26 cellular contexts compared by ENCODE assay signal in genomic region chrX:68826113-68826980, GRCh38. TPM values are rescaled to one million over a fixed set of nuclear protein-coding genes. Genes with fewer than 3 reads are reported as not detected.
DNase-seq lines count a peak whose midpoint lies in the region; ATAC-seq, FAIRE-seq and TF ChIP-seq lines count a peak whose summit lies in the region.
"Had no signal": no experiment of that assay in that cellular context is flagged by ENCODE, and none has a peak within 500 bp of the region (broad histone marks: within the 10 kb centered on the region; RNA-seq: fewer than 3 reads in every experiment).

No MANE protein-coding gene starts in this region.

- FAIRE-seq in astrocyte (lab: Jason Lieb, UNC) (peak; percentile 85), keratinocyte (lab: Jason Lieb, UNC) (no peak)
- FAIRE-seq: colon, endometrium, H1 had no signal

- no peak overlapping the region for H3K4me3 Mint-ChIP-seq in astrocyte (ENCODE audit: unreplicated experiment)
- no peak overlapping the region for H3K4me3 Mint-ChIP-seq in type B pancreatic cell
- H3K4me3 Mint-ChIP-seq: activated B cell treated with CpG ODN at 0.5 μM for 24 hours; activated CD4-positive, alpha-beta memory T cell treated with anti-CD3 and anti-CD28 coated beads, Interleukin-2, amount 10 ng/mL, durations not matched to agents 7 days and 5 days; activated naive CD4-positive, alpha-beta T cell treated with anti-CD3 and anti-CD28 coated beads, Interleukin-2, amount 50 U/mL, for 24 hours; activated T-helper 1 cell treated with anti-CD3 and anti-CD28 coated beads, Interleukin-12 subunit alpha, Interleukin-12 subunit beta, Interleukin-2, Interleukin-4 antibody, amounts not matched to agents 30 ng/mL and 10 ng/mL and 1 ng/mL, durations not matched to agents 14 hours and 24 hours and 36 hours; stimulated activated memory B cell treated with anti-CD40 and anti-IgM and Interleukin-4, amounts not matched to agents 10 μg/mL and 1 μg/mL and 100 μg/mL, for 72 hours had no signal

- H2AFZ ChIP-seq in astrocyte (ENCODE audit: low read depth, low read length) (no peak overlapping the region), keratinocyte (ENCODE audit: control insufficient read depth, low read length) (no peak overlapping the region)

- H3K9me3 ChIP-seq in right cardiac atrium (ENCODE audit: control insufficient read depth, low read length): no peaks in the 10 kb centered on the region
- no peaks in the 10 kb centered on the region for H3K9me3 ChIP-seq in astrocyte (ENCODE audit: insufficient read depth, low read depth, low read length)
- no peaks in the 10 kb centered on the region for H3K9me3 ChIP-seq in keratinocyte (ENCODE audit: control insufficient read depth, low read depth, low read length)
- H3K9me3 ChIP-seq: ascending aorta, heart right ventricle, Peyer's patch, SK-N-SH had no signal

- peaks cover 25% of the 10 kb centered on the region for H3K27me3 Mint-ChIP-seq in astrocyte (ENCODE audit: low read depth, unreplicated experiment)
- H3K27me3 Mint-ChIP-seq in type B pancreatic cell: no peaks in the 10 kb centered on the region
- H3K27me3 Mint-ChIP-seq: activated B cell treated with CpG ODN at 0.5 μM for 24 hours; activated CD4-positive, alpha-beta memory T cell treated with anti-CD3 and anti-CD28 coated beads, Interleukin-2, amount 10 ng/mL, durations not matched to agents 7 days and 5 days; activated naive CD4-positive, alpha-beta T cell treated with anti-CD3 and anti-CD28 coated beads, Interleukin-2, amount 50 U/mL, for 24 hours; stimulated activated memory B cell treated with anti-CD40 and anti-IgM and Interleukin-4, amounts not matched to agents 10 μg/mL and 1 μg/mL and 100 μg/mL, for 72 hours had no signal

- H3K27ac ChIP-seq in right cardiac atrium (ENCODE audit: low read length) (no peak overlapping the region), astrocyte (ENCODE audit: low read depth, low read length) (no peak overlapping the region), keratinocyte (ENCODE audit: control insufficient read depth, insufficient read depth, low read length) (peak overlapping the region; percentile 7)
- H3K27ac ChIP-seq: ascending aorta, C4-2B, heart right ventricle, Peyer's patch had no signal

- H4K20me1 ChIP-seq in astrocyte (ENCODE audit: insufficient read depth, low read length) (peaks cover 2% of the 10 kb centered on the region), keratinocyte (ENCODE audit: control insufficient read depth, extremely low read depth, insufficient read depth, low read length) (peaks cover 3% of the 10 kb centered on the region)

- no peaks in the 10 kb centered on the region for H3K9me3 Mint-ChIP-seq in astrocyte (ENCODE audit: unreplicated experiment)
- H3K9me3 Mint-ChIP-seq in type B pancreatic cell: no peaks in the 10 kb centered on the region
- H3K9me3 Mint-ChIP-seq: activated B cell treated with CpG ODN at 0.5 μM for 24 hours; activated CD4-positive, alpha-beta memory T cell treated with anti-CD3 and anti-CD28 coated beads, Interleukin-2, amount 10 ng/mL, durations not matched to agents 7 days and 5 days; activated naive CD4-positive, alpha-beta T cell treated with anti-CD3 and anti-CD28 coated beads, Interleukin-2, amount 50 U/mL, for 24 hours; activated T-helper 1 cell treated with anti-CD3 and anti-CD28 coated beads, Interleukin-12 subunit alpha, Interleukin-12 subunit beta, Interleukin-2, Interleukin-4 antibody, amounts not matched to agents 30 ng/mL and 10 ng/mL and 1 ng/mL, durations not matched to agents 14 hours and 24 hours and 36 hours; stimulated activated memory B cell treated with anti-CD40 and anti-IgM and Interleukin-4, amounts not matched to agents 10 μg/mL and 1 μg/mL and 100 μg/mL, for 72 hours had no signal

- H3K27me3 ChIP-seq in right cardiac atrium (ENCODE audit: control insufficient read depth, insufficient read depth) (no peaks in the 10 kb centered on the region), astrocyte (ENCODE audit: insufficient read depth, low read length) (no peaks in the 10 kb centered on the region), keratinocyte (ENCODE audit: control insufficient read depth, extremely low read depth, insufficient read depth, low read length) (no peaks in the 10 kb centered on the region)
- H3K27me3 ChIP-seq: ascending aorta, Peyer's patch had no signal

- H3K9ac ChIP-seq in astrocyte (ENCODE audit: low read length) (no peak overlapping the region), keratinocyte (ENCODE audit: control insufficient read depth, extremely low read depth, insufficient read depth, low read length) (peak overlapping the region; percentile 8)
- H3K9ac ChIP-seq: SK-N-SH had no signal

- peak; percentile 58 for DNase-seq in cardiac septum (ENCODE audit: low spot score)
- DNase-seq in right cardiac atrium: no peak
- DNase-seq in astrocyte (ENCODE audit: low read depth): no peak
- DNase-seq in keratinocyte (ENCODE audit: low read depth, low spot score): no peak
- peak; percentile 51 for DNase-seq in type B pancreatic cell (ENCODE audit: extremely low spot score, unreplicated experiment)
- DNase-seq in NCI-H2171 (lab: John Stamatoyannopoulos, UW): no peak
- no peak for DNase-seq in cerebellar cortex (ENCODE audit: low spot score)
- DNase-seq: activated B cell treated with CpG ODN at 0.5 μM for 24 hours; activated CD4-positive, alpha-beta memory T cell treated with anti-CD3 and anti-CD28 coated beads, Interleukin-2, amount 10 ng/mL, durations not matched to agents 7 days and 5 days; GF-D8; heart right ventricle; Karpas-422; NCI-H1105; NCI-H2029 treated with DMSO at 0.1 percent for 48 hours; NCI-H446 treated with DMSO at 0.1 percent for 48 hours; Peyer's patch; SK-N-SH had no signal

- H3K4me1 Mint-ChIP-seq in astrocyte (ENCODE audit: low read depth, unreplicated experiment) (no peaks in the 10 kb centered on the region), type B pancreatic cell (ENCODE audit: unreplicated experiment) (peaks cover 21% of the 10 kb centered on the region)

- intact Hi-C loops in cardiac septum (cut with DNase I): loop anchor here (5.0 kb wide), 2 partner anchors 106 to 171 kb away; no protein-coding TSS in a partner anchor
- intact Hi-C loops in right cardiac atrium (cut with DNase I): loop anchor here (5.0 to 10.0 kb wide), 5 partner anchors 236 to 561 kb away; no protein-coding TSS in a partner anchor

- TF ChIP-seq CTCF in astrocyte (IDR thresholded peaks at IDR 0.05; ENCODE audit: insufficient read depth, low read depth, low read length) (no peak), keratinocyte (optimal IDR thresholded peaks at IDR 0.05 in 1 of 3, IDR thresholded peaks at IDR 0.05 in 1 of 3, conservative IDR thresholded peaks at IDR 0.05 in 1 of 3; ENCODE audit: extremely low read depth in 1 of 3, insufficient read depth in 2 of 3, low read length in 3 of 3) (no peak), type B pancreatic cell (conservative IDR thresholded peaks at IDR 0.05) (no peak)

- peaks cover 14% of the 10 kb centered on the region for H3K79me2 ChIP-seq in astrocyte (ENCODE audit: insufficient read depth, low read length)
- H3K79me2 ChIP-seq in keratinocyte (ENCODE audit: control insufficient read depth, insufficient read depth, low read length): peaks cover 27% of the 10 kb centered on the region

- H3K9me1 ChIP-seq in keratinocyte (ENCODE audit: control insufficient read depth, extremely low read depth, insufficient read depth, low read length): no peaks in the 10 kb centered on the region

- H3K4me2 ChIP-seq in astrocyte (ENCODE audit: low read length): no peak overlapping the region
- H3K4me2 ChIP-seq in keratinocyte (ENCODE audit: control insufficient read depth, extremely low read depth, insufficient read depth, low read depth, low read length): no peak overlapping the region
- H3K4me2 ChIP-seq: SK-N-SH had no signal

- H3K4me1 ChIP-seq in right cardiac atrium (ENCODE audit: control insufficient read depth, insufficient read depth, low read length) (no peaks in the 10 kb centered on the region), astrocyte (ENCODE audit: insufficient read depth, low read length) (peaks cover 8% of the 10 kb centered on the region), keratinocyte (ENCODE audit: control insufficient read depth, extremely low read depth, insufficient read depth, low read length) (peaks cover 23% of the 10 kb centered on the region)
- H3K4me1 ChIP-seq: ascending aorta, Peyer's patch had no signal

- dilution Hi-C loops in keratinocyte (cut with MboI; ENCODE audit: extremely low pct_ligation_motif_present, low sequenced_read_pairs): no loop called here

- H3K36me3 ChIP-seq in astrocyte (ENCODE audit: insufficient read depth, low read length) (no peaks in the 10 kb centered on the region), keratinocyte (ENCODE audit: control insufficient read depth in 2 of 2, extremely low read depth in 1 of 2, insufficient read depth in 2 of 2, low read length in 2 of 2) (no peaks in the 10 kb centered on the region)
- H3K36me3 ChIP-seq: ascending aorta, heart right ventricle, Peyer's patch had no signal

- no peaks in the 10 kb centered on the region for H3K36me3 Mint-ChIP-seq in astrocyte (ENCODE audit: low read depth, unreplicated experiment)
- H3K36me3 Mint-ChIP-seq in type B pancreatic cell: no peaks in the 10 kb centered on the region
- H3K36me3 Mint-ChIP-seq: activated naive CD4-positive, alpha-beta T cell treated with anti-CD3 and anti-CD28 coated beads, Interleukin-2, amount 50 U/mL, for 24 hours; stimulated activated memory B cell treated with anti-CD40 and anti-IgM and Interleukin-4, amounts not matched to agents 10 μg/mL and 1 μg/mL and 100 μg/mL, for 72 hours had no signal

- no peak overlapping the region for H3K27ac Mint-ChIP-seq in astrocyte (ENCODE audit: unreplicated experiment)
- no peak overlapping the region for H3K27ac Mint-ChIP-seq in type B pancreatic cell
- H3K27ac Mint-ChIP-seq: activated B cell treated with CpG ODN at 0.5 μM for 24 hours; activated CD4-positive, alpha-beta memory T cell treated with anti-CD3 and anti-CD28 coated beads, Interleukin-2, amount 10 ng/mL, durations not matched to agents 7 days and 5 days; activated naive CD4-positive, alpha-beta T cell treated with anti-CD3 and anti-CD28 coated beads, Interleukin-2, amount 50 U/mL, for 24 hours; activated T-helper 1 cell treated with anti-CD3 and anti-CD28 coated beads, Interleukin-12 subunit alpha, Interleukin-12 subunit beta, Interleukin-2, Interleukin-4 antibody, amounts not matched to agents 30 ng/mL and 10 ng/mL and 1 ng/mL, durations not matched to agents 14 hours and 24 hours and 36 hours; stimulated activated memory B cell treated with anti-CD40 and anti-IgM and Interleukin-4, amounts not matched to agents 10 μg/mL and 1 μg/mL and 100 μg/mL, for 72 hours had no signal

- ATAC-seq in right cardiac atrium (no peak), HG03442 (IDR thresholded peaks at IDR 0.05; ENCODE audit: unreplicated experiment) (no peak)
- ATAC-seq: heart right ventricle; stimulated activated memory B cell treated with anti-CD40 and anti-IgM and Interleukin-4, amounts not matched to agents 10 μg/mL and 1 μg/mL and 100 μg/mL, for 72 hours had no signal

- H3K4me3 ChIP-seq in right cardiac atrium (ENCODE audit: low read length) (no peak overlapping the region), astrocyte (ENCODE audit: insufficient read depth, low read depth, low read length) (no peak overlapping the region), keratinocyte (ENCODE audit: control insufficient read depth in 2 of 3, extremely low read depth in 1 of 3, insufficient read depth in 2 of 3, low read depth in 1 of 3, low read length in 3 of 3) (no peak overlapping the region)
- H3K4me3 ChIP-seq: ascending aorta, heart right ventricle, Peyer's patch had no signal

- 70% methylated on average over 10 of the region's 10 CpGs for WGBS in right cardiac atrium

RNA-seq across cellular contexts. Expression of gene EFNB1, which starts 2.5 kb away (rescaled TPM):
- total RNA-seq in cardiac septum (27.9 TPM), right cardiac atrium (10 to 100 TPM; 18.6 to 28.0 (median 24.4) TPM), astrocyte (23.0 and 23.3 TPM in 2 replicates), type B pancreatic cell (ENCODE audit: low replicate concordance) (35.9 and 63.7 TPM in 2 replicates)
- polyA plus RNA-seq in right cardiac atrium (27.1 TPM), keratinocyte (90.3 to 137 TPM (median 120 TPM) in 3 replicates)
- 35.3 TPM for polyA plus RNA-seq in keratinocyte (2011; ENCODE audit: low read depth)
- 46.6 and 79.5 TPM in 2 replicates for polyA plus RNA-seq in keratinocyte (2011; cell fraction: cytosol; rRNA removed)
- 147 and 197 TPM in 2 replicates for polyA plus RNA-seq in keratinocyte (2011; cell fraction: nucleus; rRNA removed)
- 59.0 and 122 TPM in 2 replicates for polyA plus RNA-seq in keratinocyte (2012; ENCODE audit: low replicate concordance)
- polyA minus RNA-seq in keratinocyte: 86.4 to 129 TPM (median 110 TPM) in 3 replicates
- 140 TPM for polyA minus RNA-seq in keratinocyte (2011; cell fraction: cytosol; rRNA and poly(A)+ RNA removed)
- 173 and 187 TPM in 2 replicates for polyA minus RNA-seq in keratinocyte (2011; cell fraction: nucleus; rRNA and poly(A)+ RNA removed)

Comparison
In these comparisons a context has a peak if more than half of its experiments do, and no peak if none do; other contexts are left out.
1. DNase-seq: peak in cardiac septum (single experiment) and type B pancreatic cell (single experiment); none in right cardiac atrium (0 of 3), astrocyte (single experiment), keratinocyte (single experiment), NCI-H2171 (single experiment) and cerebellar cortex (single experiment).